8 cellular contexts compared by ENCODE assay signal in the genomic region with DNA sequence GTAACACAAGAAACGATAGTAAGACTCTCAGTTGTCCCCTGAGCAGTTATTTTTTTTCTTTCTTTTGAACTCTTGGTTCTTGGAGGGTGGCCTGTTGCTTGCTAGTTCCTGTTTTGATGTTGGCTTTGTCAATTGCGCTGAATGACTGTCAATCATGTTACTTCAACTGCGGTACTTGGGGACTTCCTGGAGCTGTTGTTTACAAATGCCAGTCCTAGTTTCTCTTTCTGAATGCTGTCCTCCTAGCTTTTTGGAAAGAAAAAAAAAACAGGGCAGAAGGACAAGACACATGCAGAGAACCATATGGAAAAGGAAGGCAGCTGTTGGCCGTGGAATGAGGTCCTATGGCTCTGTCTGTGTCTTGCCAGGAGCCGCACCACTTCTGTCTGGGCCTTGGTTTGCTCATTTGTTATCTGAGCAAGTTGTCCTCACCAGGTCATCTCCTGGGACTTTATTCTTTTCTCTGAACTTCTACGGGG. TPM values are rescaled to one million over a fixed set of nuclear protein-coding genes. Genes with fewer than 3 reads are reported as not detected.
A peak's percentile ranks its signal among the peaks of the same experiment; 100 is the strongest.
DNase-seq lines count a peak whose midpoint lies in the region; ATAC-seq and TF ChIP-seq lines count a peak whose summit lies in the region.

No MANE protein-coding gene starts in this region.

- H3K36me3 Mint-ChIP-seq in activated naive CD4-positive, alpha-beta T cell treated with anti-CD3 and anti-CD28 coated beads for 36 hours (ENCODE audit: low read depth), result no peaks in the 10 kb centered on the region
- no peaks in the 10 kb centered on the region for H3K36me3 Mint-ChIP-seq in natural killer cell

- H3K4me3 Mint-ChIP-seq in activated naive CD4-positive, alpha-beta T cell treated with anti-CD3 and anti-CD28 coated beads for 36 hours, result peak overlapping the region; percentile 58
- H3K4me3 Mint-ChIP-seq in natural killer cell, result peak overlapping the region; percentile 87

- intact Hi-C loops in activated naive CD4-positive, alpha-beta T cell treated with anti-CD3 and anti-CD28 coated beads for 36 hours (cut with micrococcal nuclease), result loop anchor here (1.0 to 5.0 kb wide), 10 partner anchors 8 to 857 kb away; a partner anchor contains a TSS
- intact Hi-C loops in natural killer cell (cut with micrococcal nuclease), result loop anchor here (1.0 to 2.0 kb wide), 2 partner anchors 55 to 360 kb away; a partner anchor contains a TSS

- no peaks in the 10 kb centered on the region for H3K9me3 Mint-ChIP-seq in activated naive CD4-positive, alpha-beta T cell treated with anti-CD3 and anti-CD28 coated beads for 36 hours
- no peaks in the 10 kb centered on the region for H3K9me3 Mint-ChIP-seq in natural killer cell

- peak overlapping the region; percentile 84 for H3K27ac Mint-ChIP-seq in activated naive CD4-positive, alpha-beta T cell treated with anti-CD3 and anti-CD28 coated beads for 36 hours
- H3K27ac Mint-ChIP-seq in natural killer cell, result peak overlapping the region; percentile 96 to 98

- ATAC-seq in HG03039 (IDR thresholded peaks at IDR 0.05; ENCODE audit: unreplicated experiment) (peak; percentile 51), natural killer cell (peak; percentile 78 to 89 (median 82))

- DNase-seq in activated naive CD4-positive, alpha-beta T cell treated with anti-CD3 and anti-CD28 coated beads for 36 hours, result peak; percentile 69
- DNase-seq in activated naive CD4-positive, alpha-beta T cell (lab: John Stamatoyannopoulos, UW), result no peak
- peak; percentile 73 for DNase-seq in RPMI8226
- DNase-seq in cerebellum (ENCODE audit: low spot score), result peak; percentile 62
- peak; percentile 23 for DNase-seq in natural killer cell
- DNase-seq in H4 (ENCODE audit: low spot score), result no peak
- no peak for DNase-seq in T1000 (lab: John Stamatoyannopoulos, UW)

- no peaks in the 10 kb centered on the region for H3K27me3 Mint-ChIP-seq in activated naive CD4-positive, alpha-beta T cell treated with anti-CD3 and anti-CD28 coated beads for 36 hours (ENCODE audit: low read depth)
- H3K27me3 Mint-ChIP-seq in natural killer cell (ENCODE audit: low read depth in 2 of 2), result no peaks in the 10 kb centered on the region

- CTCF ChIA-PET in activated naive CD4-positive, alpha-beta T cell treated with anti-CD3 and anti-CD28 coated beads for 36 hours (lab: Charles Lee), result interaction anchor here (1.6 to 4.2 kb wide), 3 partner anchors 29 to 254 kb away, joined by 5 to 13 read pairs (median 5); no protein-coding TSS in a partner anchor

- no peak for TF ChIP-seq CTCF in natural killer cell (IDR thresholded peaks at IDR 0.05)

- H3K4me1 Mint-ChIP-seq in activated naive CD4-positive, alpha-beta T cell treated with anti-CD3 and anti-CD28 coated beads for 36 hours (ENCODE audit: low read depth), result peaks cover 96% of the 10 kb centered on the region
- peaks cover 91 to 96% of the 10 kb centered on the region in 2 donors for H3K4me1 Mint-ChIP-seq in natural killer cell

RNA-seq across cellular contexts. Expression of a gene that starts 7.0 kb away (rescaled TPM):
- 100 to 1,000 TPM; 143 to 146 TPM for total RNA-seq in activated naive CD4-positive, alpha-beta T cell treated with anti-CD3 and anti-CD28 coated beads for 36 hours
- 89.3 TPM for total RNA-seq in cerebellum
- 100 to 1,000 TPM; 199 to 241 (median 222) TPM for total RNA-seq in natural killer cell
- total RNA-seq in H4 (2014; rRNA removed; shearing (Covaris generic)), result 32.6 and 36.8 TPM in 2 replicates

RNA-seq across cellular contexts. Expression of a gene that starts 54.3 kb away (rescaled TPM):
- total RNA-seq in activated naive CD4-positive, alpha-beta T cell treated with anti-CD3 and anti-CD28 coated beads for 36 hours, result 10 to 100 TPM; 37.2 to 42.6 TPM
- total RNA-seq in cerebellum (44.1 TPM), natural killer cell (10 to 100 TPM; 27.2 to 58.6 (median 27.7) TPM)
- 21.5 and 43.3 TPM in 2 replicates for total RNA-seq in H4 (2014; rRNA removed; shearing (Covaris generic))

RNA-seq across cellular contexts. Expression of a gene that starts 54.7 kb away (rescaled TPM):
- 10 to 100 TPM; 24.9 to 27.2 TPM for total RNA-seq in activated naive CD4-positive, alpha-beta T cell treated with anti-CD3 and anti-CD28 coated beads for 36 hours
- total RNA-seq in cerebellum (85.6 TPM), natural killer cell (10 to 100 TPM; 81.8 to 87.6 (median 85.7) TPM)
- total RNA-seq in H4 (2014; rRNA removed; shearing (Covaris generic)), result 20.8 and 29.0 TPM in 2 replicates

Comparison
In these comparisons a context has a peak if more than half of its experiments do, and no peak if none do; other contexts are left out.
1. DNase-seq: peak in activated naive CD4-positive, alpha-beta T cell treated with anti-CD3 and anti-CD28 coated beads for 36 hours (single experiment), RPMI8226 (single experiment), cerebellum (single experiment) and natural killer cell (single experiment); none in activated naive CD4-positive, alpha-beta T cell (0 of 4), H4 (single experiment) and T1000 (single experiment).